In the genomic region with DNA sequence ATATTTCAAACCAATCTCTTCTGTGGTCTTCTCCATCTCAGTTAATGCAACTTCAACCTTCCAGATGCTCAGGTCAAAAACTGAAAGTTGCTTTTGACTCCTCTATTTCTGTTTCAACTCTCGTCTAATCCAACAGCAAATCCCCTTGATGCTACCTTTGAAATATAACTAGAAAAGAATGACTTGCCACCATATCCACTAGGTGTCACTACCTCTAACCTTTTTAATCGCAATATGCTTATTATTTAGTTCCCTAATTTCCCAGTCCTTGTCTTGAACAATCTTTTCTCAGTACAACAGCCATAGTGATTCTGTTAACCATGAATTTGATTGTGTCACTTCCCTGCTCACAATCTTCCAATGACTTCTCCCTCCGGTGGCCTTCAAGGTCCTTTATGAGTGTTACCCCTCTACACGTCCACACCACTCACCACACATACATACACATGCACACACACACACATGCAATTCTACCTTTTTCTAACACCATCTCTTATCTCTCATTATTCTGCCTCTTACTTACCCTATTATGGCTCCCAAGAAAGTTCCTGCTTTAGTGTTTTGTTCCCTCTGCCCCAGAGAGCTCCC, we compare ENCODE assay signal across 8 cellular contexts.
A peak's percentile ranks its signal among the peaks of the same experiment; 100 is the strongest.
DNase-seq lines count a peak whose midpoint lies in the region; ATAC-seq, FAIRE-seq and TF ChIP-seq lines count a peak whose summit lies in the region.

No MANE protein-coding gene starts in this region.

- H3K9me1 ChIP-seq in endothelial cell of umbilical vein (replicated peaks; ENCODE audit: control insufficient read depth, extremely low read depth, insufficient read depth, low read length) = no peaks in the 10 kb centered on the region

- H3K27ac ChIP-seq in endothelial cell of umbilical vein (ENCODE audit: insufficient read depth, low read depth, low read length) = no peak overlapping the region
- no peak overlapping the region for H3K27ac ChIP-seq in effector memory CD4-positive, alpha-beta T cell (ENCODE audit: insufficient read depth, low read length, poor library complexity, severe bottlenecking)

- ATAC-seq in GM21786 (IDR thresholded peaks at IDR 0.05; ENCODE audit: unreplicated experiment) (peak; percentile 72), HG02678 (IDR thresholded peaks at IDR 0.05; ENCODE audit: unreplicated experiment) (no peak), HG03442 (IDR thresholded peaks at IDR 0.05; ENCODE audit: unreplicated experiment) (no peak)

- H3K4me2 ChIP-seq in endothelial cell of umbilical vein (ENCODE audit: insufficient read depth, low read length) = no peak overlapping the region

- H3K9me3 ChIP-seq in endothelial cell of umbilical vein (replicated peaks; ENCODE audit: control insufficient read depth, insufficient read depth, low read length) = no peaks in the 10 kb centered on the region
- no peaks in the 10 kb centered on the region for H3K9me3 ChIP-seq in effector memory CD4-positive, alpha-beta T cell (ENCODE audit: control insufficient read depth, low read length)

- BruUV-seq in endothelial cell of umbilical vein (replicated peaks; lab: Mats Ljungman, UMichigan) = no TSS peak

- H3K79me2 ChIP-seq in endothelial cell of umbilical vein (ENCODE audit: control insufficient read depth, insufficient read depth, low read length) = no peaks in the 10 kb centered on the region

- intact Hi-C loops in endothelial cell of umbilical vein (cut with micrococcal nuclease) = loop anchor here (1.0 to 5.0 kb wide), 4 partner anchors 169 to 857 kb away; no protein-coding TSS in a partner anchor

- no peak for FAIRE-seq in endothelial cell of umbilical vein (lab: Jason Lieb, UNC)
- no peak for FAIRE-seq in frontal cortex (lab: Jason Lieb, UNC)

- no peaks in the 10 kb centered on the region for H3K4me1 ChIP-seq in endothelial cell of umbilical vein (ENCODE audit: control insufficient read depth, extremely low read depth, insufficient read depth, low read length)
- H3K4me1 ChIP-seq in effector memory CD4-positive, alpha-beta T cell (ENCODE audit: control insufficient read depth, insufficient read depth, low read length, poor library complexity, severe bottlenecking) = no peaks in the 10 kb centered on the region

- dilution Hi-C loops in endothelial cell of umbilical vein (cut with MboI; ENCODE audit: extremely low pct_ligation_motif_present, low sequenced_read_pairs) = no loop called here

- no peaks in the 10 kb centered on the region for H3K27me3 ChIP-seq in endothelial cell of umbilical vein (ENCODE audit: control insufficient read depth in 2 of 2, insufficient read depth in 2 of 2, low read length in 2 of 2)
- no peaks in the 10 kb centered on the region for H3K27me3 ChIP-seq in effector memory CD4-positive, alpha-beta T cell (replicated peaks; ENCODE audit: control insufficient read depth, insufficient read depth, low read length, poor library complexity, severe bottlenecking)

- TF ChIP-seq POLR2A in endothelial cell of umbilical vein (IDR thresholded peaks at IDR 0.05; ENCODE audit: low read depth, low read length) = no peak

- CTCF ChIA-PET in endothelial cell of umbilical vein (lab: Charles Lee) = interaction anchor here (0.9 to 1.6 kb wide), 3 partner anchors 699 to 858 kb away, joined by 3 to 5 read pairs (median 4); no protein-coding TSS in a partner anchor

- DNase-seq in GDM1 (lab: John Stamatoyannopoulos, UW) (peak; percentile 16), NCI-H446 treated with DMSO at 0.1 percent for 48 hours (lab: John Stamatoyannopoulos, UW) (peak; percentile 52), endothelial cell of umbilical vein (ENCODE audit: low read depth, low spot score) (peak; percentile 24), frontal cortex (ENCODE audit: low spot score in 2 of 2) (no peak)
- no peak for DNase-seq in effector memory CD4-positive, alpha-beta T cell

- POLR2A ChIA-PET in endothelial cell of umbilical vein (lab: Charles Lee) = no interaction called here

- no peak overlapping the region for H3K4me3 ChIP-seq in endothelial cell of umbilical vein (replicated peaks in 1 of 3; ENCODE audit: insufficient read depth in 1 of 3, low read depth in 1 of 3, low read length in 3 of 3)
- no peak overlapping the region for H3K4me3 ChIP-seq in effector memory CD4-positive, alpha-beta T cell (ENCODE audit: insufficient read depth, low read depth, low read length, poor library complexity, severe bottlenecking)

- H3K36me3 ChIP-seq in endothelial cell of umbilical vein (ENCODE audit: control insufficient read depth in 2 of 2, extremely low read depth in 1 of 2, insufficient read depth in 2 of 2, low read length in 2 of 2) = no peaks in the 10 kb centered on the region
- H3K36me3 ChIP-seq in effector memory CD4-positive, alpha-beta T cell (ENCODE audit: control insufficient read depth, insufficient read depth, low read length) = no peaks in the 10 kb centered on the region

- TF ChIP-seq CTCF in endothelial cell of umbilical vein (IDR thresholded peaks at IDR 0.05; ENCODE audit: extremely low read depth in 1 of 2, insufficient read depth in 1 of 2, low read depth in 1 of 2, low read length in 2 of 2) = peak in 1 of 2 donors; percentile 22

- H4K20me1 ChIP-seq in endothelial cell of umbilical vein (replicated peaks; ENCODE audit: control insufficient read depth, extremely low read depth, insufficient read depth, low read length) = no peaks in the 10 kb centered on the region

- no peak overlapping the region for H2AFZ ChIP-seq in endothelial cell of umbilical vein (ENCODE audit: low read depth, low read length)

- no peak overlapping the region for H3K9ac ChIP-seq in endothelial cell of umbilical vein (replicated peaks; ENCODE audit: extremely low read depth, insufficient read depth, low read length)

TF ChIP-seq in endothelial cell of umbilical vein, 7 proteins besides CTCF, POLR2A, EP300 and RAD21:
- TF ChIP-seq MYC (IDR thresholded peaks at IDR 0.05; ENCODE audit: low read depth, low read length) (no peak), JUN (IDR thresholded peaks at IDR 0.05; ENCODE audit: borderline replicate concordance, insufficient read depth, insufficient read length, low read depth) (no peak), FOS (IDR thresholded peaks at IDR 0.05; ENCODE audit: borderline replicate concordance, insufficient read depth, low read length) (no peak), POLR2AphosphoS5 (IDR thresholded peaks at IDR 0.05; ENCODE audit: insufficient read depth, low read depth, low read length) (no peak), GATA2 (IDR thresholded peaks at IDR 0.05; ENCODE audit: insufficient read depth, insufficient read length, low read depth, low read length) (no peak), EZH2 (IDR thresholded peaks at IDR 0.05; ENCODE audit: borderline replicate concordance, low read depth, low read length, severe bottlenecking) (no peak)
- TF ChIP-seq, protein P1, sequence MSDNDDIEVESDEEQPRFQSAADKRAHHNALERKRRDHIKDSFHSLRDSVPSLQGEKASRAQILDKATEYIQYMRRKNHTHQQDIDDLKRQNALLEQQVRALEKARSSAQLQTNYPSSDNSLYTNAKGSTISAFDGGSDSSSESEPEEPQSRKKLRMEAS (IDR thresholded peaks at IDR 0.05; ENCODE audit: insufficient read depth, insufficient read length) = no peak

Comparison
In these comparisons a context has a peak if more than half of its experiments do, and no peak if none do; other contexts are left out.
1. DNase-seq: peak in GDM1 (single experiment), NCI-H446 treated with DMSO at 0.1 percent for 48 hours (single experiment) and endothelial cell of umbilical vein (single experiment); none in effector memory CD4-positive, alpha-beta T cell (0 of 3) and frontal cortex (0 of 2).